9 cellular contexts compared by ENCODE assay signal in the genomic region with DNA sequence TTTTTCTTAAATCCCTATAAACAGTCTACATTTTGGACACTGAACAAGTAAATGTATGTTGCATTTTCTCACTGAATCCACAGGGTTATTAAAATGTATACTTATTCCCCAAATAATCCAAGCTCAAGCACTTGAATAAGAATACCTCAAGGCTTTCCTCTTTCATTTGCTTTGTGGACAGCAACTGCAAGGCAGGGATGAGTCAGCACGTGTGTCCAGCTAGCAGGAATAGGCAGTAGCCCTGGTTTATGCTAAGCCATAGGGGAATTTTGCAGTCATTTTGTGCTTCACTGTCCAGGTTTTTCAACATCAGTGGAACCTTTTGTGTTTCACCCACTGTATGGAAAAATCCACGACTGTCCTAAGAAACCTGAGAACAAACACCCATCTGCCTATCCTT.
A peak's percentile ranks its signal among the peaks of the same experiment; 100 is the strongest.
DNase-seq lines count a peak whose midpoint lies in the region; ATAC-seq, FAIRE-seq and TF ChIP-seq lines count a peak whose summit lies in the region.
"Had no signal": no experiment of that assay in that cellular context is flagged by ENCODE, and none has a peak within 500 bp of the region (broad histone marks: within the 10 kb centered on the region; RNA-seq: fewer than 3 reads in every experiment).

No MANE protein-coding gene starts in this region.

- H3K4me3 ChIP-seq in astrocyte of the cerebellum (ENCODE audit: low read depth, low read length) = no peak overlapping the region
- H3K4me3 ChIP-seq: right lobe of liver had no signal

- ATAC-seq in GM21717 (IDR thresholded peaks at IDR 0.05; ENCODE audit: unreplicated experiment) = no peak

- TF ChIP-seq CTCF in astrocyte of the cerebellum (IDR thresholded peaks at IDR 0.05; ENCODE audit: low read depth, low read length, missing control alignments) = no peak

- peak; percentile 48 for FAIRE-seq in GM12892 (lab: Jason Lieb, UNC)
- FAIRE-seq: colon had no signal

- intact Hi-C loops in head of caudate nucleus (cut with DNase I) = no loop called here

- in situ Hi-C loops in astrocyte of the cerebellum (cut with HindIII; ENCODE audit: low sequenced_read_pairs) = loop anchor here (5.0 kb wide), 1 partner anchor 523 kb away; no protein-coding TSS in a partner anchor

- TF ChIP-seq POLR2A in GM12892 (IDR thresholded peaks at IDR 0.05; ENCODE audit: low read depth, low read length) = no peak

- no peak for DNase-seq in GM12892 (ENCODE audit: insufficient read length)
- peak; percentile 12 for DNase-seq in HuH-7.5 (ENCODE audit: low spot score)
- DNase-seq in astrocyte of the cerebellum (ENCODE audit: low read depth) = peak; percentile 28
- peak; percentile 69 for DNase-seq in myocyte (ENCODE audit: low read depth)
- no peak for DNase-seq in head of caudate nucleus
- DNase-seq in activated CD4-positive, alpha-beta T cell treated with anti-CD3 and anti-CD28 coated beads for 48 hours = no peak
- DNase-seq: right lobe of liver had no signal

Comparison
In these comparisons a context has a peak if more than half of its experiments do, and no peak if none do; other contexts are left out.
1. DNase-seq: peak in HuH-7.5 (single experiment), astrocyte of the cerebellum (single experiment) and myocyte (single experiment); none in GM12892 (single experiment), head of caudate nucleus (0 of 42) and activated CD4-positive, alpha-beta T cell treated with anti-CD3 and anti-CD28 coated beads for 48 hours (single experiment).